Comparison of ENCODE assay signal across 14 cellular contexts in the genomic region with DNA sequence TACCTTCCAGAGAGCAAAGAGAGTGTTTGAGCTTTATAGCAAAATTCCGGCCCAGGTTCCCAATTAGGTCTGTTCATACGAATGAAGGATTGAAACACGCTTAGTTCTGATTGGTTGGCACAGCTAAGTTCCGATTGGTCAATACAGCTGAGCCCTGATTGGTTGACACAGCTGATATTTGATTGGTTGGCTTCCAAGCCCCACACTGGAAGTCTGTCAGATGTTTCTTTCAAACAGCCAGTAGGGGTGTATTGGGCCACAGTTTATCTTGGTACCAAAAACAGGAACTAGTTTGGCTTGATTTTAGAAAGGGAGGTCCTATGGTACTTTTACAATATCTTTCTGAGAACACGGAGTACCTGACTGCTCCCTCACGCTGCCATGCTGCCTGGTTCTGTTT.
"Had no signal": no experiment of that assay in that cellular context is flagged by ENCODE, and none has a peak within 500 bp of the region (broad histone marks: within the 10 kb centered on the region; RNA-seq: fewer than 3 reads in every experiment).

No MANE protein-coding gene starts in this region.

- H3K27me3 ChIP-seq: dorsolateral prefrontal cortex, hepatocyte, pancreas, suprapubic skin had no signal

- H3K27me3 Mint-ChIP-seq: stimulated activated naive CD8-positive, alpha-beta T cell treated with anti-CD3 and anti-CD28 coated beads, Interleukin-15, Interleukin-2, amounts not matched to agents 100 ng/mL and 50 ng/mL, for 24 hours; type B pancreatic cell had no signal

- H3K9me3 Mint-ChIP-seq: stimulated activated naive CD8-positive, alpha-beta T cell treated with anti-CD3 and anti-CD28 coated beads, Interleukin-15, Interleukin-2, amounts not matched to agents 100 ng/mL and 50 ng/mL, for 24 hours; T-helper 2 cell treated with Interferon-gamma antibody and Interleukin-4, amounts not matched to agents 5 μg/mL and 100 μg/mL, for 36 hours had no signal

- H3K4me3 Mint-ChIP-seq: activated T-cell treated with anti-CD3 and anti-CD28 coated beads, Interleukin-2, amount 50 U/mL, for 4 hours; endodermal cell; stimulated activated naive CD8-positive, alpha-beta T cell treated with anti-CD3 and anti-CD28 coated beads, Interleukin-15, Interleukin-2, amounts not matched to agents 100 ng/mL and 50 ng/mL, for 24 hours; T-helper 2 cell treated with Interferon-gamma antibody and Interleukin-4, amounts not matched to agents 5 μg/mL and 100 μg/mL, for 36 hours; type B pancreatic cell had no signal

- H3K9me3 ChIP-seq: pancreas, suprapubic skin had no signal

- H3K27ac Mint-ChIP-seq: endodermal cell; stimulated activated naive CD8-positive, alpha-beta T cell treated with anti-CD3 and anti-CD28 coated beads, Interleukin-15, Interleukin-2, amounts not matched to agents 100 ng/mL and 50 ng/mL, for 24 hours; T-helper 2 cell treated with Interferon-gamma antibody and Interleukin-4, amounts not matched to agents 5 μg/mL and 100 μg/mL, for 36 hours; type B pancreatic cell had no signal

- DNase-seq: activated CD4-positive, alpha-beta T cell treated with anti-CD3 and anti-CD28 coated beads, Interleukin-2, amount 50 U/mL, for 48 hours; activated effector memory CD4-positive, alpha-beta T cell treated with Interleukin-2 at 50 U/mL for 16 hours; activated naive CD4-positive, alpha-beta T cell treated with anti-CD3 and anti-CD28 coated beads, Interleukin-2, amount 50 U/mL, for 16 hours; activated T-cell treated with anti-CD3 and anti-CD28 coated beads, Interleukin-2, amount 50 U/mL, for 4 hours; dorsolateral prefrontal cortex; endodermal cell; islet precursor cell; pancreas had no signal

- ATAC-seq: activated T-cell treated with anti-CD3 and anti-CD28 coated beads, Interleukin-2, amount 50 U/mL, for 4 hours; pancreas; sciatic nerve had no signal

- H3K36me3 Mint-ChIP-seq: type B pancreatic cell had no signal

- H3K79me2 ChIP-seq: hepatocyte had no signal

- H3K4me1 ChIP-seq: pancreas had no signal

- H3K27ac ChIP-seq: dorsolateral prefrontal cortex, hepatocyte, pancreas, suprapubic skin had no signal

- H2AFZ ChIP-seq: hepatocyte had no signal

- H3K4me2 ChIP-seq: hepatocyte had no signal
